ENCODE assay signal across 16 cellular contexts in the genomic region with DNA sequence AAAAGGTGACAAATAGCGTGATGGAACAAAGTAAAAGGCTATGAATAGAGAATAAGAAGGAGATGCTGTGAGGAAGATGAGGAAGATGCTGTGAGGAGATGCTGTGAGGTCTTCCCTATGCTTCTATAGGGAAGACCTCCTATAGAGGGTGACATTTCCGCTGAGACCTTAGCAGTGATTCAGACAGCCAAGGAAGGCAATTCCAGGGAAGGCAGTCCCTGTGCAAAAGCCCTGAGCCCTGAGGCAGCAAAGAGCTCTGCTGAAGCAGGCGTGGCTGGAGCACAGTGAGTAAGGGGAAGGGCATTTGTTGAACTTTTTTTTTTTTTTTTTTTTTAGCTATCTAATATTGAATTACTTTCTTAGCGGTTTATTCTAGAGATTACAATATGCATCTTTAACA.
DNase-seq lines count a peak whose midpoint lies in the region; ATAC-seq lines count a peak whose summit lies in the region.
"Had no signal": no experiment of that assay in that cellular context is flagged by ENCODE, and none has a peak within 500 bp of the region (broad histone marks: within the 10 kb centered on the region; RNA-seq: fewer than 3 reads in every experiment).

No MANE protein-coding gene starts in this region.

- no peaks in the 10 kb centered on the region for H3K27me3 ChIP-seq in SJSA1 (replicated peaks)
- H3K27me3 ChIP-seq: BLaER1 treated with 17β-estradiol and CSF1 and Interleukin-3, amounts not matched to agents 10 nM and 100 nM; pancreas; testis had no signal

- H3K27ac ChIP-seq in SJSA1, result no peak overlapping the region
- H3K27ac ChIP-seq: pancreas, SK-N-MC, testis had no signal

- H3K4me3 Mint-ChIP-seq in activated naive CD8-positive, alpha-beta T cell treated with anti-CD3 and anti-CD28 coated beads, Interleukin-2, amount 50 U/mL, for 24 hours, result no peak overlapping the region
- H3K4me3 Mint-ChIP-seq: activated naive CD8-positive, alpha-beta T cell treated with anti-CD3 and anti-CD28 coated beads for 36 hours had no signal

- DNase-seq in A172 (ENCODE audit: low spot score) (peak; percentile 85), GM03348 (ENCODE audit: low spot score) (peak; percentile 50), SJSA1 (ENCODE audit: low read depth in 1 of 2, low spot score in 2 of 2) (peak; percentile 62 to 87), fibroblast of peridontal ligament (ENCODE audit: extremely low read depth) (peak; percentile 69), NCI-H1417 (lab: John Stamatoyannopoulos, UW) (no peak), globus pallidus (ENCODE audit: low spot score) (no peak), NCI-H1694 treated with DMSO at 0.1 percent for 48 hours (lab: John Stamatoyannopoulos, UW) (no peak)
- DNase-seq in activated naive CD8-positive, alpha-beta T cell treated with anti-CD3 and anti-CD28 coated beads, Interleukin-2, amount 50 U/mL, for 24 hours, result no peak
- DNase-seq: activated CD4-positive, alpha-beta T cell treated with anti-CD3 and anti-CD28 coated beads, Interleukin-2, amount 50 U/mL, for 4 hours; activated naive CD8-positive, alpha-beta T cell treated with anti-CD3 and anti-CD28 coated beads for 36 hours; left cardiac atrium; pancreas; stimulated activated CD4-positive, alpha-beta T cell treated with anti-CD3 and anti-CD28 coated beads, Interleukin-4, amount 100 ng/mL, for 4 hours; testis had no signal

- H3K9me3 ChIP-seq in SJSA1 (replicated peaks), result no peaks in the 10 kb centered on the region
- H3K9me3 ChIP-seq: BLaER1 treated with 17β-estradiol and CSF1 and Interleukin-3, amounts not matched to agents 10 nM and 100 nM; pancreas; testis had no signal

- no peaks in the 10 kb centered on the region for H3K27me3 Mint-ChIP-seq in activated naive CD8-positive, alpha-beta T cell treated with anti-CD3 and anti-CD28 coated beads, Interleukin-2, amount 50 U/mL, for 24 hours
- H3K27me3 Mint-ChIP-seq: activated naive CD8-positive, alpha-beta T cell treated with anti-CD3 and anti-CD28 coated beads for 36 hours had no signal

- peaks cover 8% of the 10 kb centered on the region for H3K36me3 Mint-ChIP-seq in activated naive CD8-positive, alpha-beta T cell treated with anti-CD3 and anti-CD28 coated beads, Interleukin-2, amount 50 U/mL, for 24 hours (ENCODE audit: low read depth)

- H3K27ac Mint-ChIP-seq in activated naive CD8-positive, alpha-beta T cell treated with anti-CD3 and anti-CD28 coated beads, Interleukin-2, amount 50 U/mL, for 24 hours, result no peak overlapping the region
- H3K27ac Mint-ChIP-seq: activated naive CD8-positive, alpha-beta T cell treated with anti-CD3 and anti-CD28 coated beads for 36 hours had no signal

- no peaks in the 10 kb centered on the region; the same call in 1 of the 2 replicates for H3K36me3 ChIP-seq in SJSA1
- H3K36me3 ChIP-seq: pancreas had no signal

- no peak for ATAC-seq in activated naive CD8-positive, alpha-beta T cell treated with anti-CD3 and anti-CD28 coated beads, Interleukin-2, amount 50 U/mL, for 24 hours
- ATAC-seq: left cardiac atrium, pancreas had no signal

- H3K4me3 ChIP-seq in SJSA1, result no peak overlapping the region
- H3K4me3 ChIP-seq: BLaER1 treated with 17β-estradiol and CSF1 and Interleukin-3, amounts not matched to agents 10 nM and 100 nM; pancreas; SK-N-MC; testis had no signal

- H3K4me1 ChIP-seq in SJSA1 (replicated peaks), result peaks cover 24% of the 10 kb centered on the region
- H3K4me1 ChIP-seq: pancreas, testis had no signal

- peaks cover 30% of the 10 kb centered on the region for H3K4me1 Mint-ChIP-seq in activated naive CD8-positive, alpha-beta T cell treated with anti-CD3 and anti-CD28 coated beads, Interleukin-2, amount 50 U/mL, for 24 hours

- no peaks in the 10 kb centered on the region for H3K9me3 Mint-ChIP-seq in activated naive CD8-positive, alpha-beta T cell treated with anti-CD3 and anti-CD28 coated beads, Interleukin-2, amount 50 U/mL, for 24 hours
- H3K9me3 Mint-ChIP-seq: activated naive CD8-positive, alpha-beta T cell treated with anti-CD3 and anti-CD28 coated beads for 36 hours had no signal

Comparison
In these comparisons a context has a peak if more than half of its experiments do, and no peak if none do; other contexts are left out.
1. DNase-seq: peak in A172 (single experiment), GM03348 (single experiment), SJSA1 (2 of 2) and fibroblast of peridontal ligament (single experiment); none in activated naive CD8-positive, alpha-beta T cell treated with anti-CD3 and anti-CD28 coated beads, Interleukin-2, amount 50 U/mL, for 24 hours (single experiment), NCI-H1417 (0 of 3), globus pallidus (single experiment) and NCI-H1694 treated with DMSO at 0.1 percent for 48 hours (single experiment).